In the genomic region with DNA sequence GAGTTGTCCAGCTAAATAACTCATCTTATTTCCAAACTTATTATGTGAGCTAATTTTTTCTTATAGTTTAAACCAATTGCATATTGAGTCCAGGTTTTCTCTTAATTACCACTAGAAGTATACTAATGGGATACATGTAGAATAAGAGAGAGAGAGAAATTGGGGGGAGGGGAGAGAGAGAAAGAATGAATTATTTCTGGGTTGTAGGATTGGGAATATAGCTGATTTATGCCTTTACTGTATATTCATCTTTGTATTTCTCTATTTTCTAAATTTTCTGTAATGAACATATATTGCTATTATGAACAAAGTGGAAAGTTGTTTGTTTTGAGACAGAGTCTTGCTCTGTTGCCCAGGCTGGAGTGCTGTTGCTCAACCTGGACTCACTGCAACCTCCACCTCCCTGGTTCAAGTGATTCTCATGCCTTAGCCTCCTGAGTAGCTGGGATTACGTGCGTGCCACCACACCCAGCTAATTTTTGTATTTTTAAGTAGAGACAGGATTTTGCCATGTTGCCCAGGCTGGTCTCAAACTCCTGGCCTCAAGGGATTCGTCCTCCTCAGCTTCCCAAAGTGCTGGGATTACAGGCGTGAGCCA, we compare ENCODE assay signal across 1 cellular context.
TF ChIP-seq lines count a peak whose summit lies in the region.

No MANE protein-coding gene starts in this region.

TF ChIP-seq in WTC11, 78 proteins besides CTCF, POLR2A, EP300 and RAD21:
- TF ChIP-seq, protein P1, sequence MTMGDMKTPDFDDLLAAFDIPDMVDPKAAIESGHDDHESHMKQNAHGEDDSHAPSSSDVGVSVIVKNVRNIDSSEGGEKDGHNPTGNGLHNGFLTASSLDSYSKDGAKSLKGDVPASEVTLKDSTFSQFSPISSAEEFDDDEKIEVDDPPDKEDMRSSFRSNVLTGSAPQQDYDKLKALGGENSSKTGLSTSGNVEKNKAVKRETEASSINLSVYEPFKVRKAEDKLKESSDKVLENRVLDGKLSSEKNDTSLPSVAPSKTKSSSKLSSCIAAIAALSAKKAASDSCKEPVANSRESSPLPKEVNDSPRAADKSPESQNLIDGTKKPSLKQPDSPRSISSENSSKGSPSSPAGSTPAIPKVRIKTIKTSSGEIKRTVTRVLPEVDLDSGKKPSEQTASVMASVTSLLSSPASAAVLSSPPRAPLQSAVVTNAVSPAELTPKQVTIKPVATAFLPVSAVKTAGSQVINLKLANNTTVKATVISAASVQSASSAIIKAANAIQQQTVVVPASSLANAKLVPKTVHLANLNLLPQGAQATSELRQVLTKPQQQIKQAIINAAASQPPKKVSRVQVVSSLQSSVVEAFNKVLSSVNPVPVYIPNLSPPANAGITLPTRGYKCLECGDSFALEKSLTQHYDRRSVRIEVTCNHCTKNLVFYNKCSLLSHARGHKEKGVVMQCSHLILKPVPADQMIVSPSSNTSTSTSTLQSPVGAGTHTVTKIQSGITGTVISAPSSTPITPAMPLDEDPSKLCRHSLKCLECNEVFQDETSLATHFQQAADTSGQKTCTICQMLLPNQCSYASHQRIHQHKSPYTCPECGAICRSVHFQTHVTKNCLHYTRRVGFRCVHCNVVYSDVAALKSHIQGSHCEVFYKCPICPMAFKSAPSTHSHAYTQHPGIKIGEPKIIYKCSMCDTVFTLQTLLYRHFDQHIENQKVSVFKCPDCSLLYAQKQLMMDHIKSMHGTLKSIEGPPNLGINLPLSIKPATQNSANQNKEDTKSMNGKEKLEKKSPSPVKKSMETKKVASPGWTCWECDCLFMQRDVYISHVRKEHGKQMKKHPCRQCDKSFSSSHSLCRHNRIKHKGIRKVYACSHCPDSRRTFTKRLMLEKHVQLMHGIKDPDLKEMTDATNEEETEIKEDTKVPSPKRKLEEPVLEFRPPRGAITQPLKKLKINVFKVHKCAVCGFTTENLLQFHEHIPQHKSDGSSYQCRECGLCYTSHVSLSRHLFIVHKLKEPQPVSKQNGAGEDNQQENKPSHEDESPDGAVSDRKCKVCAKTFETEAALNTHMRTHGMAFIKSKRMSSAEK (CRISPR knock-in tag; IDR thresholded peaks at IDR 0.05; ENCODE audit: borderline replicate concordance): no peak
- TF ChIP-seq TEAD1 (CRISPR knock-in tag; IDR thresholded peaks at IDR 0.05) (no peak), ZNF121 (CRISPR knock-in tag; IDR thresholded peaks at IDR 0.05) (peak; percentile 33; the same call in 1 of the 2 replicates), SP1 (CRISPR knock-in tag; conservative IDR thresholded peaks at IDR 0.05) (no peak)
